8 cellular contexts compared by ENCODE assay signal in genomic region chr14:50311337-50311973, GRCh38. TPM values are rescaled to one million over a fixed set of nuclear protein-coding genes. Genes with fewer than 3 reads are reported as not detected.
DNase-seq lines count a peak whose midpoint lies in the region; ATAC-seq lines count a peak whose summit lies in the region.

No MANE protein-coding gene starts in this region.

- peak overlapping the region; percentile 95 for H3K4me3 ChIP-seq in iPS-20b (ENCODE audit: low read length)

- intact Hi-C loops in activated T-helper 1 cell treated with anti-CD3 and anti-CD28 coated beads, Interleukin-12 subunit alpha, Interleukin-12 subunit beta, Interleukin-2, Interleukin-4 antibody, amounts not matched to agents 30 ng/mL and 10 ng/mL and 1 ng/mL, durations not matched to agents 14 hours and 24 hours and 36 hours (cut with micrococcal nuclease), result loop anchor here (5.0 kb wide), 3 partner anchors 521 to 724 kb away; partner anchors contain the start of genes NIN, POLE2 and RPS29

- peak overlapping the region; percentile 87 for H3K27ac Mint-ChIP-seq in activated T-helper 1 cell treated with anti-CD3 and anti-CD28 coated beads, Interleukin-12 subunit alpha, Interleukin-12 subunit beta, Interleukin-2, Interleukin-4 antibody, amounts not matched to agents 30 ng/mL and 10 ng/mL and 1 ng/mL, durations not matched to agents 14 hours and 24 hours and 36 hours
- peak overlapping the region; percentile 96 for H3K27ac Mint-ChIP-seq in stimulated activated naive B cell treated with anti-CD40 and anti-IgM and Interleukin-4, amounts not matched to agents 10 μg/mL and 1 μg/mL and 100 μg/mL, for 72 hours

- no peak overlapping the region for H3K27ac ChIP-seq in iPS-20b (ENCODE audit: low read length)

- DNase-seq in NCI-H526 (lab: John Stamatoyannopoulos, UW) (peak; percentile 60 to 83), NCI-H526 treated with DMSO at 0.1 percent for 48 hours (lab: John Stamatoyannopoulos, UW) (no peak), HuH-7.5 (ENCODE audit: low spot score) (peak; percentile 69)
- no peak for DNase-seq in activated T-helper 1 cell treated with anti-CD3 and anti-CD28 coated beads, Interleukin-12 subunit alpha, Interleukin-12 subunit beta, Interleukin-2, Interleukin-4 antibody, amounts not matched to agents 30 ng/mL and 10 ng/mL and 1 ng/mL, durations not matched to agents 14 hours and 24 hours and 36 hours (ENCODE audit: low spot score)
- DNase-seq in stimulated activated naive B cell treated with anti-CD40 and anti-IgM and Interleukin-4, amounts not matched to agents 10 μg/mL and 1 μg/mL and 100 μg/mL, for 72 hours, result no peak

- peaks cover 2% of the 10 kb centered on the region for H3K27me3 Mint-ChIP-seq in activated T-helper 1 cell treated with anti-CD3 and anti-CD28 coated beads, Interleukin-12 subunit alpha, Interleukin-12 subunit beta, Interleukin-2, Interleukin-4 antibody, amounts not matched to agents 30 ng/mL and 10 ng/mL and 1 ng/mL, durations not matched to agents 14 hours and 24 hours and 36 hours (ENCODE audit: insufficient read depth)
- H3K27me3 Mint-ChIP-seq in stimulated activated naive B cell treated with anti-CD40 and anti-IgM and Interleukin-4, amounts not matched to agents 10 μg/mL and 1 μg/mL and 100 μg/mL, for 72 hours, result no peaks in the 10 kb centered on the region

- peaks cover 6% of the 10 kb centered on the region for H3K9me3 Mint-ChIP-seq in activated T-helper 1 cell treated with anti-CD3 and anti-CD28 coated beads, Interleukin-12 subunit alpha, Interleukin-12 subunit beta, Interleukin-2, Interleukin-4 antibody, amounts not matched to agents 30 ng/mL and 10 ng/mL and 1 ng/mL, durations not matched to agents 14 hours and 24 hours and 36 hours
- peaks cover 0 to 4% of the 10 kb centered on the region in 2 donors for H3K9me3 Mint-ChIP-seq in stimulated activated naive B cell treated with anti-CD40 and anti-IgM and Interleukin-4, amounts not matched to agents 10 μg/mL and 1 μg/mL and 100 μg/mL, for 72 hours

- H3K27me3 ChIP-seq in iPS-20b (ENCODE audit: insufficient read depth, low read length), result no peaks in the 10 kb centered on the region

- H3K4me1 Mint-ChIP-seq in activated T-helper 1 cell treated with anti-CD3 and anti-CD28 coated beads, Interleukin-12 subunit alpha, Interleukin-12 subunit beta, Interleukin-2, Interleukin-4 antibody, amounts not matched to agents 30 ng/mL and 10 ng/mL and 1 ng/mL, durations not matched to agents 14 hours and 24 hours and 36 hours (ENCODE audit: low read depth), result peaks cover 43% of the 10 kb centered on the region
- H3K4me1 Mint-ChIP-seq in stimulated activated naive B cell treated with anti-CD40 and anti-IgM and Interleukin-4, amounts not matched to agents 10 μg/mL and 1 μg/mL and 100 μg/mL, for 72 hours, result peaks cover 8 to 23% of the 10 kb centered on the region in 2 donors

- peaks cover 10% of the 10 kb centered on the region for H3K36me3 Mint-ChIP-seq in activated T-helper 1 cell treated with anti-CD3 and anti-CD28 coated beads, Interleukin-12 subunit alpha, Interleukin-12 subunit beta, Interleukin-2, Interleukin-4 antibody, amounts not matched to agents 30 ng/mL and 10 ng/mL and 1 ng/mL, durations not matched to agents 14 hours and 24 hours and 36 hours (ENCODE audit: low read depth)
- peaks cover 20 to 22% of the 10 kb centered on the region in 2 donors for H3K36me3 Mint-ChIP-seq in stimulated activated naive B cell treated with anti-CD40 and anti-IgM and Interleukin-4, amounts not matched to agents 10 μg/mL and 1 μg/mL and 100 μg/mL, for 72 hours

- H3K36me3 ChIP-seq in iPS-20b (ENCODE audit: insufficient read depth, low read depth, low read length), result no peaks in the 10 kb centered on the region

- H3K4me3 Mint-ChIP-seq in activated T-helper 1 cell treated with anti-CD3 and anti-CD28 coated beads, Interleukin-12 subunit alpha, Interleukin-12 subunit beta, Interleukin-2, Interleukin-4 antibody, amounts not matched to agents 30 ng/mL and 10 ng/mL and 1 ng/mL, durations not matched to agents 14 hours and 24 hours and 36 hours, result peak overlapping the region; percentile 92
- peak overlapping the region; percentile 92 to 97 for H3K4me3 Mint-ChIP-seq in stimulated activated naive B cell treated with anti-CD40 and anti-IgM and Interleukin-4, amounts not matched to agents 10 μg/mL and 1 μg/mL and 100 μg/mL, for 72 hours

- H3K9me3 ChIP-seq in iPS-20b (ENCODE audit: insufficient read depth, low read depth, low read length), result peaks cover 10% of the 10 kb centered on the region; the same call in 1 of the 2 replicates

- peak overlapping the region; percentile 91 for H3K9ac ChIP-seq in iPS-20b (ENCODE audit: low read depth, low read length)

- peaks cover 8% of the 10 kb centered on the region for H3K4me1 ChIP-seq in iPS-20b (ENCODE audit: insufficient read depth, low read length)

- ATAC-seq in stimulated activated naive B cell treated with anti-CD40 and anti-IgM and Interleukin-4, amounts not matched to agents 10 μg/mL and 1 μg/mL and 100 μg/mL, for 72 hours (replicated peaks), result no peak
- ATAC-seq in GM21786 (IDR thresholded peaks at IDR 0.05; ENCODE audit: unreplicated experiment), result no peak
- ATAC-seq in GM19351 (IDR thresholded peaks at IDR 0.05; ENCODE audit: unreplicated experiment), result no peak

RNA-seq across cellular contexts. Expression of gene L2HGDH, which starts 0.6 kb away (rescaled TPM):
- 14.7 and 16.2 TPM in 2 replicates for total RNA-seq in activated T-helper 1 cell treated with anti-CD3 and anti-CD28 coated beads, Interleukin-12 subunit alpha, Interleukin-12 subunit beta, Interleukin-2, Interleukin-4 antibody, amounts not matched to agents 30 ng/mL and 10 ng/mL and 1 ng/mL, durations not matched to agents 14 hours and 24 hours and 36 hours

RNA-seq across cellular contexts. Expression of gene DMAC2L, which starts 0.7 kb away (rescaled TPM):
- total RNA-seq in activated T-helper 1 cell treated with anti-CD3 and anti-CD28 coated beads, Interleukin-12 subunit alpha, Interleukin-12 subunit beta, Interleukin-2, Interleukin-4 antibody, amounts not matched to agents 30 ng/mL and 10 ng/mL and 1 ng/mL, durations not matched to agents 14 hours and 24 hours and 36 hours, result 14.4 and 17.9 TPM in 2 replicates

Comparison
In these comparisons a context has a peak if more than half of its experiments do, and no peak if none do; other contexts are left out.
1. DNase-seq: peak in NCI-H526 (2 of 2) and HuH-7.5 (single experiment); none in NCI-H526 treated with DMSO at 0.1 percent for 48 hours (single experiment), activated T-helper 1 cell treated with anti-CD3 and anti-CD28 coated beads, Interleukin-12 subunit alpha, Interleukin-12 subunit beta, Interleukin-2, Interleukin-4 antibody, amounts not matched to agents 30 ng/mL and 10 ng/mL and 1 ng/mL, durations not matched to agents 14 hours and 24 hours and 36 hours (single experiment) and stimulated activated naive B cell treated with anti-CD40 and anti-IgM and Interleukin-4, amounts not matched to agents 10 μg/mL and 1 μg/mL and 100 μg/mL, for 72 hours (single experiment).